In the genomic region with DNA sequence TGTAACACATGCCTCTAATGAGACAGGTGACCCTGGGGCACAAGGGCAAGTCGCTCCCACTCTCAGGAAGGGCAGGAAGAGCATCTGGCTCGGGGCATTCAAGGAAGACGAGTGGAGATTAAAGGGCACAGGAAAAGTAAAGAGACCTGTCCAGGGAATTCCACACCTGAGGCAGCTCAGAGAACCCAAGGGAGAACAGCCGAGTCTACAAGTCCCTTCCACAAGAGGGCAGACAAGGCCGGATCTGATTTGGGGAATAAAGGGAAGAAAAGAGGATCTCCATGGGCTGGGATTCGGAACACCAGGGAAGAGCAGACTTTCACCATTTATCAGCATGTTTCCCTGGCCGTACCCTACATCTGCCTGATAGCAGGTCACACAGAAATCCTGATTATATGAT, we compare ENCODE assay signal across 15 cellular contexts. TPM values are rescaled to one million over a fixed set of nuclear protein-coding genes. Genes with fewer than 3 reads are reported as not detected.
DNase-seq lines count a peak whose midpoint lies in the region; ATAC-seq, FAIRE-seq and TF ChIP-seq lines count a peak whose summit lies in the region.
"Had no signal": no experiment of that assay in that cellular context is flagged by ENCODE, and none has a peak within 500 bp of the region (broad histone marks: within the 10 kb centered on the region; RNA-seq: fewer than 3 reads in every experiment).

No MANE protein-coding gene starts in this region.

- H3K9ac ChIP-seq in HepG2 (ENCODE audit: insufficient read depth, low read depth, low read length): no peak overlapping the region

- no peak overlapping the region for H3K27ac ChIP-seq in HEK293 (ENCODE audit: extremely low read depth, low read depth, low read length)
- no peak overlapping the region for H3K27ac ChIP-seq in HepG2 (ENCODE audit: extremely low read length, insufficient read depth, low read length)
- H3K27ac ChIP-seq: SJCRH30 had no signal

- no peak for TF ChIP-seq RAD21 in HepG2 (CRISPR knock-in tag; IDR thresholded peaks at IDR 0.05)

- no peaks in the 10 kb centered on the region for H3K9me3 Mint-ChIP-seq in natural killer cell
- H3K9me3 Mint-ChIP-seq: activated CD4-positive, alpha-beta memory T cell treated with anti-CD3 and anti-CD28 coated beads for 36 hours had no signal

- ATAC-seq in HepG2: peak; percentile 27
- ATAC-seq in natural killer cell: no peak
- ATAC-seq in GM18909 (IDR thresholded peaks at IDR 0.05; ENCODE audit: poor library complexity, unreplicated experiment): no peak
- ATAC-seq in omental fat pad (ENCODE audit: low FRiP score): no peak

- WGBS in HepG2 (ENCODE audit: low lambda C conversion rate): 81% methylated on average over 7 of the region's 7 CpGs

- CTCF ChIA-PET in HEK293 (lab: Yijun Ruan, JAX) (interaction anchor here (0.5 to 8.3 kb wide), 25 partner anchors 10 to 565 kb away, joined by 3 to 247 read pairs (median 4); no protein-coding TSS in a partner anchor), HepG2 (lab: Yijun Ruan, JAX; ENCODE audit: low intra/inter-chr PET ratio, low total read pairs) (interaction anchor here (2.1 to 3.3 kb wide), 2 partner anchors 47 to 67 kb away, joined by 13 to 27 read pairs; no protein-coding TSS in a partner anchor)

- H3K27me3 Mint-ChIP-seq in natural killer cell (ENCODE audit: low read depth in 2 of 2): no peaks in the 10 kb centered on the region
- H3K27me3 Mint-ChIP-seq: activated CD4-positive, alpha-beta memory T cell treated with anti-CD3 and anti-CD28 coated beads for 36 hours had no signal

- H3K4me3 ChIP-seq in BE2C (ENCODE audit: low read depth, low read length) (no peak overlapping the region), HEK293 (ENCODE audit: low read depth, low read length) (no peak overlapping the region), astrocyte of the cerebellum (ENCODE audit: low read depth, low read length) (no peak overlapping the region), HepG2 (replicated peaks in 1 of 3; ENCODE audit: insufficient read depth in 1 of 3, low read depth in 2 of 3, low read length in 3 of 3) (no peak overlapping the region)
- H3K4me3 ChIP-seq: SJCRH30, smooth muscle cell had no signal

- H3K9me3 ChIP-seq in BE2C: no peaks in the 10 kb centered on the region
- H3K9me3 ChIP-seq in HEK293 (ENCODE audit: control insufficient read depth, insufficient read depth, low read depth, low read length): no peaks in the 10 kb centered on the region
- no peaks in the 10 kb centered on the region for H3K9me3 ChIP-seq in HepG2 (ENCODE audit: low read length)
- H3K9me3 ChIP-seq: SJCRH30 had no signal

- H4K20me1 ChIP-seq in HepG2 (ENCODE audit: insufficient read depth, low read length): peaks cover 3% of the 10 kb centered on the region; the same call in 1 of the 2 replicates

- peaks cover 14 to 18% of the 10 kb centered on the region in 2 donors for H3K4me1 Mint-ChIP-seq in natural killer cell

- H3K27ac Mint-ChIP-seq in natural killer cell: peak overlapping the region in 1 of 2 donors; percentile 47
- H3K27ac Mint-ChIP-seq: activated CD4-positive, alpha-beta memory T cell treated with anti-CD3 and anti-CD28 coated beads for 36 hours had no signal

- FAIRE-seq in HepG2 (lab: Jason Lieb, UNC): peak; percentile 50

- no peaks in the 10 kb centered on the region for H3K27me3 ChIP-seq in BE2C
- no peaks in the 10 kb centered on the region for H3K27me3 ChIP-seq in HepG2 (ENCODE audit: control insufficient read depth in 1 of 2, insufficient read depth in 2 of 2, low read length in 2 of 2)
- H3K27me3 ChIP-seq: SJCRH30 had no signal

- no peak for DNase-seq in BE2C
- DNase-seq in astrocyte of the cerebellum (ENCODE audit: low read depth): no peak
- no peak for DNase-seq in HepG2 (ENCODE audit: low spot score)
- DNase-seq in natural killer cell: no peak
- DNase-seq in omental fat pad (ENCODE audit: low spot score): no peak
- DNase-seq in NCI-H748 (lab: John Stamatoyannopoulos, UW; ENCODE audit: unreplicated experiment): no peak
- DNase-seq: amygdala; foreskin melanocyte; NCI-H2029 treated with DMSO at 0.1 percent for 48 hours; stimulated activated CD8-positive, alpha-beta memory T cell treated with anti-CD3 and anti-CD28 coated beads, Interleukin-4, amount 100 ng/mL, for 48 hours had no signal

- no peak overlapping the region for H2AFZ ChIP-seq in HepG2 (ENCODE audit: low read length)

- intact Hi-C loops in HepG2 (cut with micrococcal nuclease; ENCODE audit: unreplicated experiment): loop anchor here (1.0 kb wide), 1 partner anchor 46 kb away; no protein-coding TSS in a partner anchor
- intact Hi-C loops in natural killer cell (cut with micrococcal nuclease): no loop called here

- BruUV-seq in HepG2 (replicated peaks; lab: Mats Ljungman, UMichigan): no TSS peak

- POLR2A ChIA-PET in HEK293 (lab: Yijun Ruan, JAX): no interaction called here
- POLR2A ChIA-PET in HepG2 (lab: Yijun Ruan, JAX): no interaction called here

- H3K79me2 ChIP-seq in HepG2 (ENCODE audit: insufficient read depth, low read length): no peaks in the 10 kb centered on the region

- peak; percentile 34 for TF ChIP-seq CTCF in BE2C (IDR thresholded peaks at IDR 0.05; ENCODE audit: low read depth, low read length)
- TF ChIP-seq CTCF in HEK293 (tag by site-specific recombination; IDR thresholded peaks at IDR 0.05): 0 out of 2 replicates have a peak, but pooled peaks have one; percentile 13
- TF ChIP-seq CTCF in astrocyte of the cerebellum (IDR thresholded peaks at IDR 0.05; ENCODE audit: low read depth, low read length, missing control alignments): peak; percentile 49
- peak; percentile 28 for TF ChIP-seq CTCF in HepG2 (CRISPR knock-in tag; IDR thresholded peaks at IDR 0.05)
- no peak for TF ChIP-seq CTCF in natural killer cell (IDR thresholded peaks at IDR 0.05)
- TF ChIP-seq CTCF in omental fat pad (IDR thresholded peaks at IDR 0.05): no peak

- H3K4me1 ChIP-seq in BE2C (no peaks in the 10 kb centered on the region), HEK293 (ENCODE audit: control insufficient read depth, insufficient read depth, low read length) (no peaks in the 10 kb centered on the region), HepG2 (ENCODE audit: insufficient read depth, low read length) (no peaks in the 10 kb centered on the region)
- H3K4me1 ChIP-seq: SJCRH30 had no signal

- no peak overlapping the region for H3K4me3 Mint-ChIP-seq in natural killer cell
- H3K4me3 Mint-ChIP-seq: activated CD4-positive, alpha-beta memory T cell treated with anti-CD3 and anti-CD28 coated beads for 36 hours had no signal

- H3K4me2 ChIP-seq in HepG2 (ENCODE audit: low read depth, low read length): no peak overlapping the region
- H3K4me2 ChIP-seq: smooth muscle cell had no signal

- H3K36me3 ChIP-seq in BE2C (peaks cover 25% of the 10 kb centered on the region), HEK293 (ENCODE audit: control insufficient read depth in 2 of 2, insufficient read depth in 1 of 2, low read length in 2 of 2) (peaks cover 21 to 72% of the 10 kb centered on the region in 2 experiments; a peak in 2 of 3 replicates), HepG2 (replicated peaks in 1 of 2; ENCODE audit: control insufficient read depth in 1 of 2, insufficient read depth in 2 of 2, low read length in 2 of 2) (peaks cover 43 to 75% of the 10 kb centered on the region in 2 experiments)

- TF ChIP-seq POLR2A in HepG2 (IDR thresholded peaks at IDR 0.05; ENCODE audit: insufficient read depth in 1 of 2, low read depth in 2 of 2, low read length in 2 of 2): no peak

- in situ Hi-C loops in astrocyte of the cerebellum (cut with HindIII; ENCODE audit: low sequenced_read_pairs): no loop called here
- in situ Hi-C loops in HepG2 (cut with HindIII; ENCODE audit: extremely low pct_ligation_motif_present, low pct_unique_long_range_greater_than_20kb): loop anchor here (5.0 to 10.0 kb wide), 2 partner anchors 41 to 196 kb away; no protein-coding TSS in a partner anchor

- TF ChIP-seq EP300 in HepG2 (IDR thresholded peaks at IDR 0.05; ENCODE audit: low read depth in 2 of 2, low read length in 2 of 2) (no peak), HepG2 (CRISPR knock-in tag; IDR thresholded peaks at IDR 0.05; ENCODE audit: borderline replicate concordance) (no peak)

- H3K36me3 Mint-ChIP-seq in natural killer cell: peaks cover 11% of the 10 kb centered on the region

RNA-seq across cellular contexts. Expression of a gene that starts 28.1 kb away (rescaled TPM):
- 4.4 TPM for polyA plus RNA-seq in BE2C (2012; ENCODE audit: insufficient read depth, insufficient read length, low read depth)
- total RNA-seq in HepG2 (2016; rRNA removed; fragmentation: Illumina TruSeq; extraction: Trizol) (31.9 and 33.8 TPM in 2 replicates), natural killer cell (1 to 10 TPM in 1 of 3 donors, not detected in 2; 1.1 TPM), omental fat pad (over 10,000 TPM in 1 of 4 donors, 1,000 to 10,000 TPM in 3; 5,296 to 11,485 (median 6,898) TPM)
- 15.0 and 22.4 TPM in 2 replicates for total RNA-seq in HepG2 (2016; cell fraction: cytosol; rRNA removed; fragmentation: Illumina TruSeq; extraction: Trizol; ENCODE audit: low read depth)
- 27.5 and 35.1 TPM in 2 replicates for total RNA-seq in HepG2 (2016; cell fraction: insoluble cytoplasmic fraction; rRNA removed; fragmentation: Illumina TruSeq; extraction: Trizol)
- total RNA-seq in HepG2 (2016; cell fraction: membrane; rRNA removed; fragmentation: Illumina TruSeq; extraction: Trizol): 43.3 and 53.5 TPM in 2 replicates
- 37.4 and 44.4 TPM in 2 replicates for total RNA-seq in HepG2 (2016; cell fraction: nucleus; rRNA removed; fragmentation: Illumina TruSeq; extraction: Trizol)
- 1,506 and 1,892 TPM in 2 replicates for polyA plus RNA-seq in HepG2 (2011; rRNA removed)
- 1,827 and 1,911 TPM in 2 replicates for polyA plus RNA-seq in HepG2 (2011; cell fraction: cytosol; rRNA removed)
- polyA plus RNA-seq in HepG2 (2011; cell fraction: nucleus; rRNA removed): 579 and 581 TPM in 2 replicates
- 440 and 606 TPM in 2 replicates for polyA plus RNA-seq in HepG2 (2012)
- 58.7 and 88.7 TPM in 2 replicates for polyA plus RNA-seq in HepG2 (2016; cell fraction: cytosol; fragmentation: Illumina TruSeq; extraction: Trizol; ENCODE audit: low read depth)
- polyA plus RNA-seq in HepG2 (2016; cell fraction: insoluble cytoplasmic fraction; fragmentation: Illumina TruSeq; extraction: Trizol; ENCODE audit: low read depth): 65.0 and 89.5 TPM in 2 replicates
- 111 and 130 TPM in 2 replicates for polyA plus RNA-seq in HepG2 (2016; cell fraction: membrane; fragmentation: Illumina TruSeq; extraction: Trizol; ENCODE audit: low read depth)
- polyA plus RNA-seq in HepG2 (2016; cell fraction: nucleus; fragmentation: Illumina TruSeq; extraction: Trizol; ENCODE audit: insufficient read depth, low read depth): 94.5 and 99.0 TPM in 2 replicates
- polyA minus RNA-seq in HepG2 (2011; rRNA and poly(A)+ RNA removed; ENCODE audit: low replicate concordance): 1.3 and 2,208 TPM in 2 replicates
- 329 and 350 TPM in 2 replicates for polyA minus RNA-seq in HepG2 (2011; cell fraction: cytosol; rRNA and poly(A)+ RNA removed)
- 159 and 243 TPM in 2 replicates for polyA minus RNA-seq in HepG2 (2011; cell fraction: nucleus; rRNA and poly(A)+ RNA removed)
- total RNA-seq: activated CD4-positive, alpha-beta memory T cell treated with anti-CD3 and anti-CD28 coated beads for 36 hours had no signal

RNA-seq across cellular contexts. Expression of a gene that starts 32.3 kb away (rescaled TPM):
- polyA plus RNA-seq in BE2C (2012; ENCODE audit: insufficient read depth, insufficient read length, low read depth): 47.8 TPM
- 26.2 and 29.8 TPM in 2 replicates for total RNA-seq in HepG2 (2016; rRNA removed; fragmentation: Illumina TruSeq; extraction: Trizol)
- 11.3 and 13.0 TPM in 2 replicates for total RNA-seq in HepG2 (2016; cell fraction: cytosol; rRNA removed; fragmentation: Illumina TruSeq; extraction: Trizol; ENCODE audit: low read depth)
- total RNA-seq in HepG2 (2016; cell fraction: insoluble cytoplasmic fraction; rRNA removed; fragmentation: Illumina TruSeq; extraction: Trizol): 22.8 and 24.5 TPM in 2 replicates
- total RNA-seq in HepG2 (2016; cell fraction: membrane; rRNA removed; fragmentation: Illumina TruSeq; extraction: Trizol): 28.9 and 33.7 TPM in 2 replicates
- 16.2 and 22.2 TPM in 2 replicates for total RNA-seq in HepG2 (2016; cell fraction: nucleus; rRNA removed; fragmentation: Illumina TruSeq; extraction: Trizol)
- 45.9 and 48.7 TPM in 2 replicates for polyA plus RNA-seq in HepG2 (2011; rRNA removed)
- 40.8 and 45.3 TPM in 2 replicates for polyA plus RNA-seq in HepG2 (2011; cell fraction: cytosol; rRNA removed)
- polyA plus RNA-seq in HepG2 (2011; cell fraction: nucleus; rRNA removed): 57.3 and 59.8 TPM in 2 replicates
- polyA plus RNA-seq in HepG2 (2012): 52.5 and 57.8 TPM in 2 replicates
- polyA plus RNA-seq in HepG2 (2016; cell fraction: cytosol; fragmentation: Illumina TruSeq; extraction: Trizol; ENCODE audit: low read depth): 16.8 and 17.8 TPM in 2 replicates
- 26.4 and 35.7 TPM in 2 replicates for polyA plus RNA-seq in HepG2 (2016; cell fraction: insoluble cytoplasmic fraction; fragmentation: Illumina TruSeq; extraction: Trizol; ENCODE audit: low read depth)
- 31.5 and 33.1 TPM in 2 replicates for polyA plus RNA-seq in HepG2 (2016; cell fraction: membrane; fragmentation: Illumina TruSeq; extraction: Trizol; ENCODE audit: low read depth)
- polyA plus RNA-seq in HepG2 (2016; cell fraction: nucleus; fragmentation: Illumina TruSeq; extraction: Trizol; ENCODE audit: insufficient read depth, low read depth): 29.8 and 34.0 TPM in 2 replicates
- polyA minus RNA-seq in HepG2 (2011; rRNA and poly(A)+ RNA removed; ENCODE audit: low replicate concordance): 45.2 and 73.0 TPM in 2 replicates
- polyA minus RNA-seq in HepG2 (2011; cell fraction: cytosol; rRNA and poly(A)+ RNA removed): 45.8 and 51.1 TPM in 2 replicates
- polyA minus RNA-seq in HepG2 (2011; cell fraction: nucleus; rRNA and poly(A)+ RNA removed): 50.0 and 60.3 TPM in 2 replicates
- 100 to 1,000 TPM; 140 to 180 (median 153) TPM for total RNA-seq in natural killer cell
- 100 to 1,000 TPM in 3 of 4 donors, 10 to 100 TPM in 1; 96.7 to 189 (median 149) TPM for total RNA-seq in omental fat pad

Comparison
In these comparisons a context has a peak if more than half of its experiments do, and no peak if none do; other contexts are left out.
1. CTCF ChIP-seq: peak in BE2C (single experiment), HEK293 (single experiment), astrocyte of the cerebellum (single experiment) and HepG2 (single experiment); none in natural killer cell (single experiment) and omental fat pad (0 of 3).
2. RNA of a gene that starts 28.1 kb away (total RNA-seq): 5,296 to 11,485 TPM in omental fat pad; 15.0 to 53.5 TPM in HepG2 and 1.1 TPM in natural killer cell; every median in the first group is over 10 times any median in the second.